In genomic region chr1:152042030-152042429, GRCh38 we compare ENCODE assay signal across 2 cellular contexts.
TF ChIP-seq lines count a peak whose summit lies in the region.

No MANE protein-coding gene starts in this region.

TF ChIP-seq in HEK293, 187 proteins besides CTCF, POLR2A, EP300 and RAD21:
- TF ChIP-seq ZNF174 (tag by site-specific recombination; IDR thresholded peaks at IDR 0.05) (no peak), ZNF19 (tag by site-specific recombination; IDR thresholded peaks at IDR 0.05; ENCODE audit: low read depth) (no peak), EGR2 (tag by site-specific recombination; IDR thresholded peaks at IDR 0.05; ENCODE audit: low read depth) (peak; percentile 85), ZNF335 (tag by site-specific recombination; conservative IDR thresholded peaks at IDR 0.05) (no peak), ZFHX2 (tag by site-specific recombination; conservative IDR thresholded peaks at IDR 0.05) (peak; percentile 81)
TF ChIP-seq in HEK293: peak in this region for 2.

TF ChIP-seq in K562, 482 proteins besides CTCF, POLR2A, EP300 and RAD21:
- TF ChIP-seq LEF1 (IDR thresholded peaks at IDR 0.05) (no peak), SIX5 (IDR thresholded peaks at IDR 0.05; ENCODE audit: borderline replicate concordance in 1 of 2, insufficient read depth in 1 of 2, low read depth in 1 of 2, low read length in 2 of 2) (no peak), ATF2 (CRISPR knock-in tag; IDR thresholded peaks at IDR 0.05) (no peak), MYC (IDR thresholded peaks at IDR 0.05; ENCODE audit: low read depth, low read length) (no peak), MYC (CRISPR knock-in tag; IDR thresholded peaks at IDR 0.05; ENCODE audit: borderline replicate concordance, low read depth) (no peak), MLLT1 (IDR thresholded peaks at IDR 0.05) (no peak), GABPB1 (CRISPR knock-in tag; IDR thresholded peaks at IDR 0.05) (no peak), SMARCC2 (IDR thresholded peaks at IDR 0.05; ENCODE audit: low read depth) (no peak), SNIP1 (IDR thresholded peaks at IDR 0.05; ENCODE audit: low read depth) (no peak), ZNF707 (CRISPR knock-in tag; conservative IDR thresholded peaks at IDR 0.05) (no peak), HNRNPL (IDR thresholded peaks at IDR 0.05; ENCODE audit: low read depth, low read length) (no peak), ETS1 (conservative IDR thresholded peaks at IDR 0.05; ENCODE audit: control insufficient read depth, low read depth, low read length) (no peak), CREM (IDR thresholded peaks at IDR 0.05; ENCODE audit: low read depth) (no peak)
